ENCODE assay signal across 27 cellular contexts in genomic region chr12:29270446-29270845, GRCh38.
DNase-seq lines count a peak whose midpoint lies in the region; ATAC-seq, FAIRE-seq and TF ChIP-seq lines count a peak whose summit lies in the region.
"Had no signal": no experiment of that assay in that cellular context is flagged by ENCODE, and none has a peak within 500 bp of the region (broad histone marks: within the 10 kb centered on the region; RNA-seq: fewer than 3 reads in every experiment).

No MANE protein-coding gene starts in this region.

- H3K27ac ChIP-seq in mammary epithelial cell (ENCODE audit: insufficient read depth, low read depth, low read length) (no peak overlapping the region), smooth muscle cell (ENCODE audit: low read depth) (peak overlapping the region; percentile 64), upper lobe of right lung (no peak overlapping the region)
- H3K27ac ChIP-seq: A549; BLaER1 treated with 17β-estradiol and CSF1 and Interleukin-3, amounts not matched to agents 10 nM and 100 nM; GM23248 had no signal

- H3K27me3 ChIP-seq in mammary epithelial cell (ENCODE audit: insufficient read depth, low read length) (no peaks in the 10 kb centered on the region), bronchial epithelial cell (ENCODE audit: control insufficient read depth, insufficient read depth, low read length) (no peaks in the 10 kb centered on the region), smooth muscle cell (ENCODE audit: low read depth) (no peaks in the 10 kb centered on the region), upper lobe of right lung (no peaks in the 10 kb centered on the region)
- H3K27me3 ChIP-seq: BE2C; BLaER1 treated with 17β-estradiol and CSF1 and Interleukin-3, amounts not matched to agents 10 nM and 100 nM had no signal

- CTCF ChIA-PET in mammary epithelial cell (lab: Charles Lee; ENCODE audit: low non-redundant PET): interaction anchor here (0.6 kb wide), 1 partner anchor 23 kb away, joined by 11 read pairs; no protein-coding TSS in a partner anchor
- CTCF ChIA-PET in MCF 10A (lab: Yijun Ruan, JAX): no interaction called here

- H3K4me3 ChIP-seq in mammary epithelial cell (replicated peaks in 1 of 3; ENCODE audit: insufficient read depth in 1 of 3, low read depth in 2 of 3, low read length in 3 of 3) (no peak overlapping the region), bronchial epithelial cell (ENCODE audit: low read depth, low read length) (no peak overlapping the region), smooth muscle cell (no peak overlapping the region), lower leg skin (ENCODE audit: low read depth, poor library complexity, severe bottlenecking) (no peak overlapping the region), upper lobe of right lung (no peak overlapping the region)
- H3K4me3 ChIP-seq: A549; BLaER1 treated with 17β-estradiol and CSF1 and Interleukin-3, amounts not matched to agents 10 nM and 100 nM; GM12878; GM23248 had no signal

- BruUV-seq in mammary epithelial cell (replicated peaks; lab: Mats Ljungman, UMichigan) (no TSS peak), MCF 10A (replicated peaks; lab: Mats Ljungman, UMichigan) (no TSS peak)

- H3K9me3 ChIP-seq in mammary epithelial cell (replicated peaks; ENCODE audit: insufficient read depth, low read length) (no peaks in the 10 kb centered on the region), smooth muscle cell (replicated peaks; ENCODE audit: low read depth) (no peaks in the 10 kb centered on the region), upper lobe of right lung (no peaks in the 10 kb centered on the region)
- H3K9me3 ChIP-seq: A549, BE2C, Caco-2 had no signal

- intact Hi-C loops in mammary epithelial cell (cut with micrococcal nuclease): no loop called here
- intact Hi-C loops in MCF 10A (cut with micrococcal nuclease): no loop called here
- intact Hi-C loops in lower leg skin (cut with DNase I; ENCODE audit: low total_unique reads): no loop called here
- intact Hi-C loops in upper lobe of right lung (cut with DNase I): no loop called here

- FAIRE-seq in bronchial epithelial cell (lab: Jason Lieb, UNC): no peak
- FAIRE-seq: A549, GM12878, GM19239, H1 had no signal

- H3K9ac ChIP-seq in mammary epithelial cell (ENCODE audit: insufficient read depth, low read length) (no peak overlapping the region), smooth muscle cell (ENCODE audit: low read depth) (no peak overlapping the region)
- H3K9ac ChIP-seq: BLaER1 treated with 17β-estradiol and CSF1 and Interleukin-3, amounts not matched to agents 10 nM and 100 nM; GM23248 had no signal

- no peaks in the 10 kb centered on the region for H3K79me2 ChIP-seq in mammary epithelial cell (ENCODE audit: insufficient read depth, low read length)
- H3K79me2 ChIP-seq in smooth muscle cell (ENCODE audit: low read depth): no peaks in the 10 kb centered on the region

- TF ChIP-seq CTCF in mammary epithelial cell (conservative IDR thresholded peaks at IDR 0.05 in 1 of 2, IDR thresholded peaks at IDR 0.05 in 1 of 2; ENCODE audit: extremely low read depth in 1 of 2, insufficient read depth in 1 of 2, low read depth in 1 of 2, low read length in 2 of 2) (no peak), MCF 10A (IDR thresholded peaks at IDR 0.05; ENCODE audit: unreplicated experiment) (no peak), bronchial epithelial cell (IDR thresholded peaks at IDR 0.05; ENCODE audit: insufficient read depth, low read length, severe bottlenecking) (no peak), smooth muscle cell (IDR thresholded peaks at IDR 0.05; ENCODE audit: borderline replicate concordance, insufficient read depth, poor library complexity, severe bottlenecking) (no peak), lower leg skin (IDR thresholded peaks at IDR 0.05) (no peak), upper lobe of right lung (IDR thresholded peaks at IDR 0.05) (no peak)

- H3K4me2 ChIP-seq in mammary epithelial cell (ENCODE audit: insufficient read depth, low read depth, low read length): no peak overlapping the region
- H3K4me2 ChIP-seq in smooth muscle cell: no peak overlapping the region
- H3K4me2 ChIP-seq: A549; BLaER1 treated with 17β-estradiol and CSF1 and Interleukin-3, amounts not matched to agents 10 nM and 100 nM had no signal

- dilution Hi-C loops in mammary epithelial cell (cut with HindIII; ENCODE audit: low sequenced_read_pairs): no loop called here

- H3K4me3 Mint-ChIP-seq in MCF 10A (ENCODE audit: unreplicated experiment): no peak overlapping the region
- H3K4me3 Mint-ChIP-seq: CD14-positive monocyte; CD4-positive, alpha-beta memory T cell had no signal

- 68% methylated on average over 5 of the region's 5 CpGs for WGBS in mammary epithelial cell (ENCODE audit: low coverage, missing lambda C conversion rate)
- 61% methylated on average over 5 of the region's 5 CpGs for WGBS in smooth muscle cell (ENCODE audit: low lambda C conversion rate)
- WGBS in lower leg skin, 2 donors: 83% methylated on average over 5 of the region's 5 CpGs

- DNase-seq in mammary epithelial cell: peak; percentile 14
- DNase-seq in MCF 10A (ENCODE audit: unreplicated experiment): no peak
- DNase-seq in bronchial epithelial cell (ENCODE audit: low read depth): peak; percentile 13
- DNase-seq in islet precursor cell: peak; percentile 97
- no peak for DNase-seq in smooth muscle cell (lab: John Stamatoyannopoulos, UW; ENCODE audit: unreplicated experiment)
- no peak for DNase-seq in lower leg skin (ENCODE audit: low spot score in 2 of 2)
- no peak for DNase-seq in DMS53 (lab: John Stamatoyannopoulos, UW)
- no peak for DNase-seq in upper lobe of right lung
- DNase-seq: 8988T; ACHN; AML-193; BE2C; Caco-2; CD4-positive, alpha-beta memory T cell; DMS153; DMS79; EL; GDM1; GM23248; H7; HCEC 1CT had no signal

- H3K36me3 Mint-ChIP-seq in MCF 10A (ENCODE audit: insufficient read depth, unreplicated experiment): no peaks in the 10 kb centered on the region

- POLR2A ChIA-PET in MCF 10A (lab: Yijun Ruan, JAX): no interaction called here

- ATAC-seq in upper lobe of right lung: no peak
- ATAC-seq: A549, GM12878 had no signal

- in situ Hi-C loops in mammary epithelial cell (cut with MboI; ENCODE audit: low sequenced_read_pairs in 2 of 2): no loop called here

- H4K20me1 ChIP-seq in mammary epithelial cell (ENCODE audit: insufficient read depth, low read length): no peaks in the 10 kb centered on the region
- no peaks in the 10 kb centered on the region for H4K20me1 ChIP-seq in smooth muscle cell (ENCODE audit: low read depth)
- H4K20me1 ChIP-seq: BLaER1 treated with 17β-estradiol and CSF1 and Interleukin-3, amounts not matched to agents 10 nM and 100 nM had no signal

- H3K9me3 Mint-ChIP-seq in MCF 10A (ENCODE audit: unreplicated experiment): no peaks in the 10 kb centered on the region
- H3K9me3 Mint-ChIP-seq: CD14-positive monocyte had no signal

- TF ChIP-seq POLR2A in lower leg skin (IDR thresholded peaks at IDR 0.05): no peak

- no peaks in the 10 kb centered on the region for H3K27me3 Mint-ChIP-seq in MCF 10A (ENCODE audit: insufficient read depth, unreplicated experiment)
- H3K27me3 Mint-ChIP-seq: CD4-positive, alpha-beta memory T cell had no signal

- no peak overlapping the region for H3K27ac Mint-ChIP-seq in MCF 10A (ENCODE audit: low read depth, unreplicated experiment)

- H2AFZ ChIP-seq in mammary epithelial cell (ENCODE audit: low read depth, low read length) (no peak overlapping the region), smooth muscle cell (ENCODE audit: low read depth) (no peak overlapping the region)
- H2AFZ ChIP-seq: GM23248 had no signal

- H3K36me3 ChIP-seq in mammary epithelial cell (ENCODE audit: insufficient read depth, low read length) (no peaks in the 10 kb centered on the region), bronchial epithelial cell (ENCODE audit: control insufficient read depth, insufficient read depth, low read length) (no peaks in the 10 kb centered on the region), smooth muscle cell (ENCODE audit: low read depth) (no peaks in the 10 kb centered on the region), upper lobe of right lung (no peaks in the 10 kb centered on the region)

- H3F3A ChIP-seq in smooth muscle cell (ENCODE audit: low read depth): no peaks in the 10 kb centered on the region

- no peaks in the 10 kb centered on the region for H3K4me1 ChIP-seq in mammary epithelial cell (ENCODE audit: insufficient read depth, low read length)
- no peaks in the 10 kb centered on the region for H3K4me1 ChIP-seq in smooth muscle cell (ENCODE audit: low read depth)
- no peaks in the 10 kb centered on the region for H3K4me1 ChIP-seq in upper lobe of right lung
- H3K4me1 ChIP-seq: A549; BE2C; BLaER1 treated with 17β-estradiol and CSF1 and Interleukin-3, amounts not matched to agents 10 nM and 100 nM had no signal

- no peaks in the 10 kb centered on the region for H3K4me1 Mint-ChIP-seq in MCF 10A (ENCODE audit: insufficient read depth, unreplicated experiment)
- H3K4me1 Mint-ChIP-seq: CD14-positive monocyte; CD4-positive, alpha-beta memory T cell had no signal

Comparison
In these comparisons a context has a peak if more than half of its experiments do, and no peak if none do; other contexts are left out.
1. DNase-seq: peak in mammary epithelial cell (single experiment), bronchial epithelial cell (single experiment) and islet precursor cell (single experiment); none in MCF 10A (single experiment), smooth muscle cell (single experiment), lower leg skin (0 of 2), DMS53 (single experiment) and upper lobe of right lung (single experiment).